9 cellular contexts compared by ENCODE assay signal in genomic region chr2:13020469-13020868, GRCh38.
"Had no signal": no experiment of that assay in that cellular context is flagged by ENCODE, and none has a peak within 500 bp of the region (broad histone marks: within the 10 kb centered on the region; RNA-seq: fewer than 3 reads in every experiment).

No MANE protein-coding gene starts in this region.

- H3K9me3 ChIP-seq: HAP-1 had no signal

- DNase-seq: GM23248, GOT3, H7, HFFc6, IMR-90, KBM-7 had no signal

- ATAC-seq: HCT116 had no signal

- H3K36me3 ChIP-seq: HAP-1 had no signal

- FAIRE-seq: HTR-8/SVneo had no signal

- H2AFZ ChIP-seq: GM23248 had no signal

- H3K9ac ChIP-seq: GM23248 had no signal

- H3K4me3 ChIP-seq: GM23248, HAP-1 had no signal

- H3K27ac ChIP-seq: GM23248 had no signal

- H3K4me1 ChIP-seq: HAP-1 had no signal
